In the genomic region with DNA sequence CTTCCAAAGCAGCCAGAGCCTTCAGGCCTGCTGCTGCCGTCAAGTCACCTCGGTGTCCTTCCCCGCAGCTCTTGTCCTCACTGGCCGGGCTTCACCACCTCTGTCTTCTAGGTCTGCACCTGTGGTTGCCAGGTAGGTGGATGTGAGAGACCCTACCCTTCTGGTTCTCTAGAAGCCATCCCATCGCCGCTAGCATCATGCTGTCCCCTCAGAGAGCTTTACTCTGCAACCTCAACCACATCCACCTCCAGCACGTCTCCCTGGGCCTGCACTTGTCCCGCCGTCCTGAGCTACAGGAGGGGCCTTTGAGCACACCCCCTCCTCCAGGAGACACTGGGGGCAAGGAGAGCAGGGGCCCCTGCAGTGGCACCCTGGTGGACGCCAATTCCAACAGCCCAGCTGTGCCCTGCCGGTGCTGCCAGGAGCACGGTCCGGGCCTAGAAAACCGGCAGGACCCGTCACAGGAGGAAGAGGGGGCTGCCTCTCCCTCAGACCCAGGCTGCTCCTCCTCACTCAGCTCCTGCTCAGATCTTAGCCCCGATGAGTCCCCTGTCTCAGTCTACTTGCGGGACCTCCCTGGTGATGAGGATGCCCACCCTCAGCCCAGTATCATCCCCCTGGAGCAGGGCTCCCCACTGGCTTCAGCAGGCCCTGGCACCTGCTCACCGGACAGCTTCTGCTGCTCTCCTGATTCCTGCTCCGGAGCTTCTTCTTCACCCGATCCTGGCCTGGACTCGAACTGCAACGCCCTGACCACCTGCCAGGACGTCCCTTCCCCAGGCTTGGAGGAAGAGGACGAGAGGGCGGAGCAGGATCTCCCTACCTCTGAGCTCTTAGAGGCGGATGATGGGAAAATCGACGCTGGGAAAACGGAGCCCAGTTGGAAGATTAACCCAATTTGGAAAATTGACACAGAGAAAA, we compare ENCODE assay signal across 7 cellular contexts. TPM values are rescaled to one million over a fixed set of nuclear protein-coding genes. Genes with fewer than 3 reads are reported as not detected.
DNase-seq lines count a peak whose midpoint lies in the region; ATAC-seq and TF ChIP-seq lines count a peak whose summit lies in the region.

No MANE protein-coding gene starts in this region.

- peaks cover 33% of the 10 kb centered on the region for H3K36me3 Mint-ChIP-seq in activated CD4-positive, alpha-beta memory T cell treated with anti-CD3 and anti-CD28 coated beads, Interleukin-2, amount 10 ng/mL, durations not matched to agents 7 days and 5 days (ENCODE audit: low read depth)
- H3K36me3 Mint-ChIP-seq in stimulated activated effector memory CD8-positive, alpha-beta T cell treated with anti-CD3 and anti-CD28 coated beads, Interleukin-12 subunit alpha, Interleukin-12 subunit beta, amount 100 ng/mL, for 72 hours: peaks cover 50% of the 10 kb centered on the region

- DNase-seq in HFF-Myc (ENCODE audit: extremely low read depth, low read depth): no peak
- no peak for DNase-seq in activated CD4-positive, alpha-beta memory T cell treated with anti-CD3 and anti-CD28 coated beads, Interleukin-2, amount 10 ng/mL, durations not matched to agents 7 days and 5 days
- DNase-seq in right atrium auricular region (ENCODE audit: low spot score): no peak
- DNase-seq in stimulated activated effector memory CD8-positive, alpha-beta T cell treated with anti-CD3 and anti-CD28 coated beads, Interleukin-12 subunit alpha, Interleukin-12 subunit beta, amount 100 ng/mL, for 72 hours (ENCODE audit: low spot score in 2 of 2): no peak
- DNase-seq in GM20000 (ENCODE audit: low spot score): no peak
- no peak for DNase-seq in KBM-7

- no peaks in the 10 kb centered on the region for H3K27me3 Mint-ChIP-seq in activated CD4-positive, alpha-beta memory T cell treated with anti-CD3 and anti-CD28 coated beads, Interleukin-2, amount 10 ng/mL, durations not matched to agents 7 days and 5 days

- no peak for TF ChIP-seq CTCF in HFF-Myc (IDR thresholded peaks at IDR 0.05; ENCODE audit: low read depth, low read length, missing control alignments)
- TF ChIP-seq CTCF in right atrium auricular region (IDR thresholded peaks at IDR 0.05): no peak
- TF ChIP-seq CTCF in GM20000 (IDR thresholded peaks at IDR 0.05; ENCODE audit: extremely low read depth, missing control alignments): no peak

- ATAC-seq in stimulated activated effector memory CD8-positive, alpha-beta T cell treated with anti-CD3 and anti-CD28 coated beads, Interleukin-12 subunit alpha, Interleukin-12 subunit beta, amount 100 ng/mL, for 72 hours: no peak
- ATAC-seq in HG03025 (IDR thresholded peaks at IDR 0.05; ENCODE audit: low FRiP score, unreplicated experiment): no peak

- in situ Hi-C loops in KBM-7 (cut with MboI; ENCODE audit: low pct_unique_long_range_greater_than_20kb, low sequenced_read_pairs): no loop called here

- CTCF ChIA-PET in activated CD4-positive, alpha-beta memory T cell treated with anti-CD3 and anti-CD28 coated beads, Interleukin-2, amount 10 ng/mL, durations not matched to agents 7 days and 5 days (lab: Charles Lee): interaction anchor here (1.0 to 5.5 kb wide), 11 partner anchors 10 to 236 kb away, joined by 3 to 78 read pairs (median 4); partner anchors contain the start of genes CLK2, FDPS, MTX1 and SCAMP3

- peaks cover 50% of the 10 kb centered on the region for H3K4me1 Mint-ChIP-seq in activated CD4-positive, alpha-beta memory T cell treated with anti-CD3 and anti-CD28 coated beads, Interleukin-2, amount 10 ng/mL, durations not matched to agents 7 days and 5 days
- peaks cover 55% of the 10 kb centered on the region for H3K4me1 Mint-ChIP-seq in stimulated activated effector memory CD8-positive, alpha-beta T cell treated with anti-CD3 and anti-CD28 coated beads, Interleukin-12 subunit alpha, Interleukin-12 subunit beta, amount 100 ng/mL, for 72 hours

- POLR2A ChIA-PET in activated CD4-positive, alpha-beta memory T cell treated with anti-CD3 and anti-CD28 coated beads, Interleukin-2, amount 10 ng/mL, durations not matched to agents 7 days and 5 days (lab: Charles Lee): interaction anchor here (0.6 to 6.2 kb wide), 7 partner anchors 12 to 78 kb away, joined by 3 to 50 read pairs (median 10); partner anchors contain the start of genes CLK2 and FDPS

- peak overlapping the region; percentile 97 to 99 for H3K27ac ChIP-seq in right atrium auricular region

- H3K9me3 ChIP-seq in right atrium auricular region: no peaks in the 10 kb centered on the region

- H3K4me1 ChIP-seq in right atrium auricular region: peaks cover 0 to 46% of the 10 kb centered on the region in 2 donors

- H3K4me3 Mint-ChIP-seq in activated CD4-positive, alpha-beta memory T cell treated with anti-CD3 and anti-CD28 coated beads, Interleukin-2, amount 10 ng/mL, durations not matched to agents 7 days and 5 days: peak overlapping the region; percentile 66
- peak overlapping the region; percentile 82 for H3K4me3 Mint-ChIP-seq in stimulated activated effector memory CD8-positive, alpha-beta T cell treated with anti-CD3 and anti-CD28 coated beads, Interleukin-12 subunit alpha, Interleukin-12 subunit beta, amount 100 ng/mL, for 72 hours

- H3K36me3 ChIP-seq in right atrium auricular region: peaks cover 16% of the 10 kb centered on the region

- no peaks in the 10 kb centered on the region for H3K9me3 Mint-ChIP-seq in activated CD4-positive, alpha-beta memory T cell treated with anti-CD3 and anti-CD28 coated beads, Interleukin-2, amount 10 ng/mL, durations not matched to agents 7 days and 5 days
- H3K9me3 Mint-ChIP-seq in stimulated activated effector memory CD8-positive, alpha-beta T cell treated with anti-CD3 and anti-CD28 coated beads, Interleukin-12 subunit alpha, Interleukin-12 subunit beta, amount 100 ng/mL, for 72 hours: no peaks in the 10 kb centered on the region

- no peaks in the 10 kb centered on the region for H3K27me3 ChIP-seq in right atrium auricular region

- peak overlapping the region; percentile 86 for H3K4me3 ChIP-seq in HFF-Myc (replicated peaks; ENCODE audit: low read depth, low read length)
- peak overlapping the region; percentile 72 to 80 for H3K4me3 ChIP-seq in right atrium auricular region

- H3K27ac Mint-ChIP-seq in activated CD4-positive, alpha-beta memory T cell treated with anti-CD3 and anti-CD28 coated beads, Interleukin-2, amount 10 ng/mL, durations not matched to agents 7 days and 5 days: peak overlapping the region; percentile 19
- no peak overlapping the region for H3K27ac Mint-ChIP-seq in stimulated activated effector memory CD8-positive, alpha-beta T cell treated with anti-CD3 and anti-CD28 coated beads, Interleukin-12 subunit alpha, Interleukin-12 subunit beta, amount 100 ng/mL, for 72 hours

RNA-seq across cellular contexts. Expression of gene RUSC1, which starts 1.1 kb away (rescaled TPM):
- 10 to 100 TPM; 24.6 to 26.2 TPM for total RNA-seq in activated CD4-positive, alpha-beta memory T cell treated with anti-CD3 and anti-CD28 coated beads, Interleukin-2, amount 10 ng/mL, durations not matched to agents 7 days and 5 days
- 10 to 100 TPM; 20.2 to 23.9 TPM for total RNA-seq in right atrium auricular region

RNA-seq across cellular contexts. Expression of gene FDPS, which starts 13.2 kb away (rescaled TPM):
- 100 to 1,000 TPM; 350 to 352 TPM for total RNA-seq in activated CD4-positive, alpha-beta memory T cell treated with anti-CD3 and anti-CD28 coated beads, Interleukin-2, amount 10 ng/mL, durations not matched to agents 7 days and 5 days
- 10 to 100 TPM; 65.3 to 73.1 TPM for total RNA-seq in right atrium auricular region

RNA-seq across cellular contexts. Expression of gene PKLR, which starts 20.6 kb away (rescaled TPM):
- not detected for total RNA-seq in activated CD4-positive, alpha-beta memory T cell treated with anti-CD3 and anti-CD28 coated beads, Interleukin-2, amount 10 ng/mL, durations not matched to agents 7 days and 5 days
- not detected for total RNA-seq in right atrium auricular region

RNA-seq across cellular contexts. Expression of gene HCN3, which starts 44.6 kb away (rescaled TPM):
- total RNA-seq in activated CD4-positive, alpha-beta memory T cell treated with anti-CD3 and anti-CD28 coated beads, Interleukin-2, amount 10 ng/mL, durations not matched to agents 7 days and 5 days: 1 to 10 TPM; 3.7 to 4.9 TPM
- total RNA-seq in right atrium auricular region: under 1 TPM; 0.35 to 0.41 TPM

RNA-seq across cellular contexts. Expression of gene CLK2, which starts 48.5 kb away (rescaled TPM):
- total RNA-seq in activated CD4-positive, alpha-beta memory T cell treated with anti-CD3 and anti-CD28 coated beads, Interleukin-2, amount 10 ng/mL, durations not matched to agents 7 days and 5 days: 10 to 100 TPM; 78.0 to 82.0 TPM
- total RNA-seq in right atrium auricular region: 10 to 100 TPM in 1 of 2 donors, 1 to 10 TPM in 1; 9.8 to 16.4 TPM

Comparison
In these comparisons a context has a peak if more than half of its experiments do, and no peak if none do; other contexts are left out.
1. RNA of gene FDPS, which starts 13.2 kb away (total RNA-seq): 350 to 352 TPM in activated CD4-positive, alpha-beta memory T cell treated with anti-CD3 and anti-CD28 coated beads, Interleukin-2, amount 10 ng/mL, durations not matched to agents 7 days and 5 days; 65.3 to 73.1 TPM in right atrium auricular region; every median in the first group is over 4 times any median in the second.